In genomic region chr3:194570898-194571297, GRCh38 we compare ENCODE assay signal across 1 cellular context.
TF ChIP-seq lines count a peak whose summit lies in the region.

No MANE protein-coding gene starts in this region.

TF ChIP-seq in IMR-90, 13 proteins besides CTCF, POLR2A, EP300 and RAD21 (continued from another document):
- no peak for TF ChIP-seq RCOR1 (IDR thresholded peaks at IDR 0.05; ENCODE audit: insufficient replicate concordance, low read length)
- TF ChIP-seq USF2 (IDR thresholded peaks at IDR 0.05; ENCODE audit: low read depth, low read length): no peak
